In the genomic region with DNA sequence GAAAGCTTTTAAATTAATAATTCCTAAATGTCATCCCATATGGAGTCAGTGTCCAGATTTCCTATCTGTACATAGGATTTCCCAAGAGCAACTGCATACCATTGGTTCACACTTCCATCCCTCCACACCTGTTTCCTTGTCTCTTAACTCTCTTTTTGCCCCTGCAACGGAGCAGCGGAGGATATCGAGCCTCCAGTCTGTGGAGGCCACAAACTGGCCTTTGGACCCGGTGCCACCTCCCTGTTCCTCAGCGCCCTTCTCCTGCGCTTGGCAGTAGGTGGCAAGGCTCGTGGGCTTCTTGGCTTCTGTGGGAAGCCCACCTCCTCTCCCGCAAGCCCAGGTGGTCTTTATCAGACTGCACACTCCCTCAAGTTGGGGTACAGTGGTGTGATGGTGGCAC, we compare ENCODE assay signal across 8 cellular contexts.
"Had no signal": no experiment of that assay in that cellular context is flagged by ENCODE, and none has a peak within 500 bp of the region (broad histone marks: within the 10 kb centered on the region; RNA-seq: fewer than 3 reads in every experiment).

No MANE protein-coding gene starts in this region.

- DNase-seq: HFFc6, IMR-90, KG1 had no signal

- H3K9me3 Mint-ChIP-seq: GM23338, HFFc6 had no signal

- ATAC-seq: GM23338, HCT116, K562 had no signal

- H3K27ac ChIP-seq: HL-60 had no signal

- H3K4me1 Mint-ChIP-seq: GM23338 had no signal

- H3K9me3 ChIP-seq: HAP-1 had no signal

- H3K27ac Mint-ChIP-seq: GM23338, HFFc6 had no signal

- FAIRE-seq: K562 had no signal

- H3K4me3 Mint-ChIP-seq: GM23338, HFFc6 had no signal

- H3K4me1 ChIP-seq: HAP-1 had no signal

- H3K4me3 ChIP-seq: GM23338, HAP-1, K562 had no signal

- H2AFZ ChIP-seq: GM23338 had no signal

- H3K36me3 ChIP-seq: HAP-1 had no signal

- H3K4me2 ChIP-seq: GM23338 had no signal
